In genomic region chr7:97845622-97846203, GRCh38 we compare ENCODE assay signal across 8 cellular contexts. TPM values are rescaled to one million over a fixed set of nuclear protein-coding genes. Genes with fewer than 3 reads are reported as not detected.
DNase-seq lines count a peak whose midpoint lies in the region; ATAC-seq, FAIRE-seq and TF ChIP-seq lines count a peak whose summit lies in the region.

No MANE protein-coding gene starts in this region.

- intact Hi-C loops in K562 (cut with micrococcal nuclease), result loop anchor here (2.0 to 10.0 kb wide), 4 partner anchors 347 to 1928 kb away; no protein-coding TSS in a partner anchor

- H3K4me2 ChIP-seq in K562 (ENCODE audit: insufficient read depth, low read length), result no peak overlapping the region

- ATAC-seq in K562 (peak; percentile 59), GM19467 (IDR thresholded peaks at IDR 0.05; ENCODE audit: unreplicated experiment) (no peak), GM21528 (IDR thresholded peaks at IDR 0.05; ENCODE audit: low FRiP score, unreplicated experiment) (no peak)
- no peak for ATAC-seq in activated T-cell treated with anti-CD3 and anti-CD28 coated beads, Interleukin-2, amount 50 U/mL, for 4 hours

- H4K20me1 ChIP-seq in K562 (replicated peaks; ENCODE audit: control insufficient read depth, insufficient read depth, low read length), result no peaks in the 10 kb centered on the region

- in situ Hi-C loops in K562 (cut with MboI), result loop anchor here (10.0 kb wide), 1 partner anchor 1931 kb away; no protein-coding TSS in a partner anchor

- no peaks in the 10 kb centered on the region for H3K9me1 ChIP-seq in K562 (ENCODE audit: control insufficient read depth, insufficient read depth, low read length)

- no peak for TF ChIP-seq POLR2A in K562 (conservative IDR thresholded peaks at IDR 0.05)

- TF ChIP-seq RAD21 in K562 (CRISPR knock-in tag; conservative IDR thresholded peaks at IDR 0.05 in 1 of 2, IDR thresholded peaks at IDR 0.05 in 1 of 2), result peak; percentile 49 to 62

- no peaks in the 10 kb centered on the region for H3K4me1 Mint-ChIP-seq in activated T-cell treated with anti-CD3 and anti-CD28 coated beads, Interleukin-2, amount 50 U/mL, for 4 hours (ENCODE audit: low read depth)

- TF ChIP-seq EP300 in K562 (IDR thresholded peaks at IDR 0.05; ENCODE audit: low read length), result no peak

- H3K9ac ChIP-seq in K562 (ENCODE audit: insufficient read depth in 1 of 2, low read depth in 2 of 2, low read length in 2 of 2), result no peak overlapping the region

- H2AFZ ChIP-seq in K562 (ENCODE audit: low read depth, low read length), result no peak overlapping the region

- TF ChIP-seq CTCF in AG09309 (IDR thresholded peaks at IDR 0.05; ENCODE audit: control insufficient read depth, insufficient read depth, low read depth, low read length, missing control alignments), result peak; percentile 42
- peak; percentile 28 for TF ChIP-seq CTCF in GM12865 (IDR thresholded peaks at IDR 0.05; ENCODE audit: insufficient read depth, low read depth, low read length, missing control alignments)
- TF ChIP-seq CTCF in K562 (IDR thresholded peaks at IDR 0.05 in 2 of 3, conservative IDR thresholded peaks at IDR 0.05 in 1 of 3; ENCODE audit: insufficient read depth in 2 of 3, low read depth in 1 of 3, low read length in 3 of 3), result peak; percentile 27 to 65 (median 36); a peak in 3 of 6 replicates

- no peaks in the 10 kb centered on the region for H3K9me3 Mint-ChIP-seq in activated T-cell treated with anti-CD3 and anti-CD28 coated beads, Interleukin-2, amount 50 U/mL, for 4 hours

- BruUV-seq in K562 (replicated peaks; lab: Mats Ljungman, UMichigan), result no TSS peak

- no peaks in the 10 kb centered on the region for H3K79me2 ChIP-seq in K562 (ENCODE audit: control insufficient read depth, insufficient read depth, low read length)

- H3K4me1 ChIP-seq in K562 (replicated peaks in 1 of 2; ENCODE audit: control insufficient read depth in 2 of 2, insufficient read depth in 2 of 2, low read length in 2 of 2), result no peaks in the 10 kb centered on the region; a peak in 1 of 5 replicates

- H3K36me3 Mint-ChIP-seq in activated T-cell treated with anti-CD3 and anti-CD28 coated beads, Interleukin-2, amount 50 U/mL, for 4 hours (ENCODE audit: insufficient read depth), result peaks cover 4% of the 10 kb centered on the region

- POLR2A ChIA-PET in K562 (lab: Yijun Ruan, JAX), result interaction anchor here (0.5 kb wide), 1 partner anchor 126 kb away, joined by 3 read pairs; no protein-coding TSS in a partner anchor

- DNase-seq in AG09309 (ENCODE audit: low read depth) (no peak), GM12865 (ENCODE audit: low read depth) (peak; percentile 17), NCI-H1092 treated with DMSO at 0.1 percent for 48 hours (lab: John Stamatoyannopoulos, UW) (peak; percentile 16), K562 (ENCODE audit: extremely low read depth in 1 of 4, low spot score in 3 of 4) (peak in 2 of 4 experiments; percentile 19 to 47), midbrain (lab: John Stamatoyannopoulos, UW) (peak; percentile 9)
- DNase-seq in activated T-cell treated with anti-CD3 and anti-CD28 coated beads, Interleukin-2, amount 50 U/mL, for 4 hours, result no peak

- H3K4me3 Mint-ChIP-seq in activated T-cell treated with anti-CD3 and anti-CD28 coated beads, Interleukin-2, amount 50 U/mL, for 4 hours, result no peak overlapping the region

- 0% methylated on average over 2 of the region's 2 CpGs for WGBS in K562 (ENCODE audit: insufficient coverage, low coverage, missing lambda C conversion rate)

- no peaks in the 10 kb centered on the region for H3K36me3 ChIP-seq in K562 (ENCODE audit: control insufficient read depth, insufficient read depth, low read length)

- no peak overlapping the region for H3K4me3 ChIP-seq in AG09309 (ENCODE audit: control insufficient read depth, low read depth, low read length)
- no peak overlapping the region for H3K4me3 ChIP-seq in GM12865 (ENCODE audit: low read depth, low read length)
- no peak overlapping the region for H3K4me3 ChIP-seq in K562

- no peaks in the 10 kb centered on the region; the same call in 1 of the 2 replicates for H3K9me3 ChIP-seq in K562 (replicated peaks; ENCODE audit: control insufficient read depth, insufficient read depth, low read depth, low read length)

- H3K27ac ChIP-seq in K562 (ENCODE audit: extremely low read depth, low read depth, low read length), result no peak overlapping the region

- no peaks in the 10 kb centered on the region for H3K27me3 ChIP-seq in K562 (ENCODE audit: control insufficient read depth in 2 of 2, insufficient read depth in 2 of 2, low read length in 2 of 2)

- CTCF ChIA-PET in K562 (lab: Yijun Ruan, JAX; ENCODE audit: low intra/inter-chr PET ratio), result interaction anchor here (0.6 to 1.6 kb wide), 9 partner anchors 9 to 1929 kb away, joined by 3 to 8 read pairs (median 4); no protein-coding TSS in a partner anchor

- no peaks in the 10 kb centered on the region for H3K27me3 Mint-ChIP-seq in activated T-cell treated with anti-CD3 and anti-CD28 coated beads, Interleukin-2, amount 50 U/mL, for 4 hours (ENCODE audit: low read depth)

- peak; percentile 19 for FAIRE-seq in K562 (lab: Jason Lieb, UNC)

TF ChIP-seq in K562, 482 proteins besides CTCF, POLR2A, EP300 and RAD21:
- TF ChIP-seq, protein P1, sequence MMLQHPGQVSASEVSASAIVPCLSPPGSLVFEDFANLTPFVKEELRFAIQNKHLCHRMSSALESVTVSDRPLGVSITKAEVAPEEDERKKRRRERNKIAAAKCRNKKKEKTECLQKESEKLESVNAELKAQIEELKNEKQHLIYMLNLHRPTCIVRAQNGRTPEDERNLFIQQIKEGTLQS (IDR thresholded peaks at IDR 0.05), result no peak
- TF ChIP-seq, protein P1 (CRISPR knock-in tag; conservative IDR thresholded peaks at IDR 0.05), result no peak
- TF ChIP-seq ARID3A (IDR thresholded peaks at IDR 0.05; ENCODE audit: borderline replicate concordance, low read depth, low read length), result 0 out of 2 replicates have a peak, but pooled peaks have one; percentile 36
- TF ChIP-seq SMC3 (conservative IDR thresholded peaks at IDR 0.05; ENCODE audit: insufficient read depth, low read depth, low read length), result peak; percentile 38; the same call in 1 of the 2 replicates
TF ChIP-seq in K562: peak in this region for 2.

RNA-seq across cellular contexts. Expression of gene ASNS, which starts 26.5 kb away (rescaled TPM):
- total RNA-seq in K562 (2011; cell fraction: chromatin; rRNA removed; ENCODE audit: low replicate concordance), result 152 and 366 TPM in 2 replicates
- total RNA-seq in K562 (2011; cell fraction: nucleolus; rRNA removed), result 72.2 and 86.7 TPM in 2 replicates
- 180 and 190 TPM in 2 replicates for total RNA-seq in K562 (2011; cell fraction: nucleoplasm; rRNA removed)
- 110 and 116 TPM in 2 replicates for total RNA-seq in K562 (2014; rRNA removed)
- total RNA-seq in K562 (2014; rRNA removed; fragmentation: Illumina TruSeq; extraction: Trizol), result 195 and 236 TPM in 2 replicates
- 36.0 and 42.1 TPM in 2 replicates for total RNA-seq in K562 (2015; rRNA removed; fragmentation: Illumina TruSeq; extraction: Trizol)
- 208 and 215 TPM in 2 replicates for total RNA-seq in K562 (2021)
- polyA plus RNA-seq in K562 (2011; rRNA removed), result 127 and 129 TPM in 2 replicates
- polyA plus RNA-seq in K562 (2011; cell fraction: cytosol; rRNA removed), result 50.5 and 79.9 TPM in 2 replicates
- polyA plus RNA-seq in K562 (2011; cell fraction: nucleus; rRNA removed), result 142 and 195 TPM in 2 replicates
- 92.6 and 745 TPM in 2 replicates for polyA plus RNA-seq in K562 (2012)
- 345 and 354 TPM in 2 replicates for polyA plus RNA-seq in K562 (2014; fragmentation: Illumina TruSeq; extraction: Trizol)
- polyA plus RNA-seq in K562 (2014; fragmentation: Nextera tagmentation; extraction: Ambion mirVana), result 100 to 1,000 TPM; 232 to 268 TPM
- polyA plus RNA-seq in K562 (2014; rRNA removed), result 261 and 331 TPM in 2 replicates
- polyA minus RNA-seq in K562 (2011; rRNA and poly(A)+ RNA removed), result 134 and 171 TPM in 2 replicates
- polyA minus RNA-seq in K562 (2011; cell fraction: cytosol; rRNA and poly(A)+ RNA removed), result 42.9 and 53.7 TPM in 2 replicates
- 36.8 and 107 TPM in 2 replicates for polyA minus RNA-seq in K562 (2011; cell fraction: nucleus; rRNA and poly(A)+ RNA removed)
- total RNA-seq in activated T-cell treated with anti-CD3 and anti-CD28 coated beads, Interleukin-2, amount 50 U/mL, for 4 hours, result 100 to 1,000 TPM; 100 to 142 (median 120) TPM

Comparison
In these comparisons a context has a peak if more than half of its experiments do, and no peak if none do; other contexts are left out.
1. DNase-seq: peak in GM12865 (single experiment), NCI-H1092 treated with DMSO at 0.1 percent for 48 hours (single experiment) and midbrain (single experiment); none in AG09309 (single experiment) and activated T-cell treated with anti-CD3 and anti-CD28 coated beads, Interleukin-2, amount 50 U/mL, for 4 hours (single experiment).
2. Peak in every context shown above with its lines, with median percentiles within 50 percentile points of each other: CTCF ChIP-seq.